In the genomic region with DNA sequence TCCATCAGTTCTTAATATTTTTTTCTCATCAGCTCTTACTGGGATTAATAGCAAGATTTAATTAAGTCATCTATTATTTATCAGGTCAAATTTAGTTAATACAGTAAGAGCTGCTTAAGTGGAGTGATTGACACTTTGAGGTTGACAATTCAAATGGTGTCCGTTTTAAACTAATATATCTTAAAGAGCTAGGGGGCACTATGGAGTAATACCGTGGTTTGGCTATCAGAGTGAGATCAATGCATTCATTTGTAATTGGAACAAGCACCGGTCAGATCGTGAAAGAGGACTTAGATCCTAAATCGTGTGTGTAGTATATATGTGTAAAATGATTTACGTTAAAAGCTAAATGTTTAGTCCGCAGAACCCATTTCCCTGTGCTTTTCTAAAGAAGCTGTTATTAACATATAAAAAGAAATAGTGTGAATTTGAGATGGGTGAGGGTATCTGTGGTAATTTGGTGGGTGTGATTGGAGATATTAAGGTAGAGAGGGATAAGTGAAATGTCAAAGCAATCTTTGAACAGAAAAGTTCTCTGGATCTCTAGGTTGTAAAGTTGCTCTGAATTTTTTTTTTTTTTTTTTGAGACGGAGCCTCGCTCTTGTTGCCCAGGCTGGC, we compare ENCODE assay signal across 8 cellular contexts. TPM values are rescaled to one million over a fixed set of nuclear protein-coding genes. Genes with fewer than 3 reads are reported as not detected.
DNase-seq lines count a peak whose midpoint lies in the region; ATAC-seq and TF ChIP-seq lines count a peak whose summit lies in the region.

No MANE protein-coding gene starts in this region.

- no peak overlapping the region for H3K27ac Mint-ChIP-seq in endothelial cell (ENCODE audit: unreplicated experiment)
- no peak overlapping the region for H3K27ac Mint-ChIP-seq in nephron progenitor cell

- H3K27me3 Mint-ChIP-seq in endothelial cell (ENCODE audit: unreplicated experiment) (peaks cover 10% of the 10 kb centered on the region), nephron progenitor cell (ENCODE audit: low read depth, poor library complexity) (no peaks in the 10 kb centered on the region)

- ATAC-seq in HG03039 (IDR thresholded peaks at IDR 0.05; ENCODE audit: unreplicated experiment) (no peak), HG02798 (IDR thresholded peaks at IDR 0.05; ENCODE audit: poor library complexity, unreplicated experiment) (no peak)

- H3K9me3 Mint-ChIP-seq in endothelial cell (ENCODE audit: unreplicated experiment): no peaks in the 10 kb centered on the region
- no peaks in the 10 kb centered on the region for H3K9me3 Mint-ChIP-seq in nephron progenitor cell

- H3K4me1 Mint-ChIP-seq in endothelial cell (ENCODE audit: unreplicated experiment) (peaks cover 15% of the 10 kb centered on the region), nephron progenitor cell (peaks cover 29% of the 10 kb centered on the region)

- TF ChIP-seq CTCF in endothelial cell (IDR thresholded peaks at IDR 0.05; ENCODE audit: unreplicated experiment) (peak; percentile 81), nephron progenitor cell (IDR thresholded peaks at IDR 0.05) (peak; percentile 66)

- H3K36me3 Mint-ChIP-seq in endothelial cell (ENCODE audit: low read depth, unreplicated experiment): peaks cover 7% of the 10 kb centered on the region
- no peaks in the 10 kb centered on the region for H3K36me3 Mint-ChIP-seq in nephron progenitor cell (ENCODE audit: low read depth)

- peak overlapping the region; percentile 99 for H3K4me3 Mint-ChIP-seq in endothelial cell (ENCODE audit: unreplicated experiment)
- H3K4me3 Mint-ChIP-seq in nephron progenitor cell: peak overlapping the region; percentile 99

- DNase-seq in NCI-H2107 treated with DMSO at 0.1 percent for 48 hours (lab: John Stamatoyannopoulos, UW; ENCODE audit: unreplicated experiment) (peak; percentile 60), NCI-H2107 (lab: John Stamatoyannopoulos, UW) (no peak), M059J (ENCODE audit: low read depth) (peak; percentile 59), SKM-1 treated with dmso at 0.1 percent for 144 hours (lab: John Stamatoyannopoulos, UW; ENCODE audit: unreplicated experiment) (peak; percentile 37), endothelial cell (ENCODE audit: low spot score) (no peak), nephron progenitor cell (peak; percentile 9)

RNA-seq across cellular contexts. Expression of a gene that starts 2.3 kb away (rescaled TPM):
- 8.4 and 19.4 TPM in 2 replicates for total RNA-seq in M059J (2014; rRNA removed; shearing (Covaris generic))
- 16.3 TPM for total RNA-seq in endothelial cell (ENCODE audit: unreplicated experiment)

Comparison
In these comparisons a context has a peak if more than half of its experiments do, and no peak if none do; other contexts are left out.
1. DNase-seq: peak in NCI-H2107 treated with DMSO at 0.1 percent for 48 hours (single experiment), M059J (single experiment), SKM-1 treated with dmso at 0.1 percent for 144 hours (single experiment) and nephron progenitor cell (single experiment); none in NCI-H2107 (single experiment) and endothelial cell (single experiment).